In the genomic region with DNA sequence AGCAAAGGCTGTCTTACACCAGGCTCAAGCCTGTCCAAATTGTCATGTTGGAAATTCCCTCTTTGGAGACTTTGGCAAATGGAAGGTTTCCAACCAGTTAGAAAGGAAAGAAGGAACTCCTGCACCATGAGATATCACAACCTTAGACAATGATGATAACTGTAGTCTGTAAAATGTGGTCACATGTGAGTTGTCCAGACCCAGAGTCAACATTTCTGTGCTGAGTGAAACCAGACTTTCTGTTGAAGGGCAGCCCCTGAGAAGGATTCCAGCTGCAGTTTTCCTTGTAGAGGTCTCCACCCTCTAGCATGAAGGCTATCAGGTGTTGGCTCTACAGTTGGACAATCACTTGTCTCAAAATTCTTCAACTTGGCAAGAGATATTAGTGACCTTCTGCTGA, we compare ENCODE assay signal across 8 cellular contexts.
"Had no signal": no experiment of that assay in that cellular context is flagged by ENCODE, and none has a peak within 500 bp of the region (broad histone marks: within the 10 kb centered on the region; RNA-seq: fewer than 3 reads in every experiment).

No MANE protein-coding gene starts in this region.

- H3K27ac Mint-ChIP-seq: IgD-negative memory B cell had no signal

- H3K4me1 Mint-ChIP-seq: IgD-negative memory B cell had no signal

- FAIRE-seq: HepG2, HTR-8/SVneo, K562 had no signal

- H3K36me3 Mint-ChIP-seq: IgD-negative memory B cell had no signal

- H3K4me3 Mint-ChIP-seq: IgD-negative memory B cell had no signal

- H3K27me3 Mint-ChIP-seq: IgD-negative memory B cell had no signal

- H3K9me3 Mint-ChIP-seq: IgD-negative memory B cell had no signal

- H3K27ac ChIP-seq: HL-60 had no signal

- H3K4me3 ChIP-seq: K562 had no signal

- DNase-seq: IMR-90, KBM-7, KG1 had no signal
